Comparison of ENCODE assay signal across 11 cellular contexts in genomic region chr17:45222994-45223540, GRCh38. TPM values are rescaled to one million over a fixed set of nuclear protein-coding genes. Genes with fewer than 3 reads are reported as not detected.
DNase-seq lines count a peak whose midpoint lies in the region; TF ChIP-seq lines count a peak whose summit lies in the region.
"Had no signal": no experiment of that assay in that cellular context is flagged by ENCODE, and none has a peak within 500 bp of the region (broad histone marks: within the 10 kb centered on the region; RNA-seq: fewer than 3 reads in every experiment).

No MANE protein-coding gene starts in this region.

- no peaks in the 10 kb centered on the region for H3K9me3 Mint-ChIP-seq in activated naive CD8-positive, alpha-beta T cell (ENCODE audit: low read depth)
- H3K9me3 Mint-ChIP-seq in type B pancreatic cell: no peaks in the 10 kb centered on the region

- peak overlapping the region; percentile 91 for H3K4me3 Mint-ChIP-seq in activated naive CD8-positive, alpha-beta T cell
- peak overlapping the region; percentile 68 for H3K4me3 Mint-ChIP-seq in type B pancreatic cell

- peak overlapping the region; percentile 99 for H3K27ac Mint-ChIP-seq in activated naive CD8-positive, alpha-beta T cell
- no peak overlapping the region for H3K27ac Mint-ChIP-seq in type B pancreatic cell

- no peaks in the 10 kb centered on the region for H3K9me3 ChIP-seq in liver (ENCODE audit: control insufficient read depth in 4 of 4, low read length in 3 of 4)

- no peaks in the 10 kb centered on the region for H3K27me3 Mint-ChIP-seq in activated naive CD8-positive, alpha-beta T cell
- peaks cover 66% of the 10 kb centered on the region for H3K27me3 Mint-ChIP-seq in type B pancreatic cell

- TF ChIP-seq CTCF in liver (IDR thresholded peaks at IDR 0.05; ENCODE audit: low read depth, low read length, missing input control) (no peak), type B pancreatic cell (conservative IDR thresholded peaks at IDR 0.05) (no peak), GM13976 (IDR thresholded peaks at IDR 0.05; ENCODE audit: borderline replicate concordance, control extremely low read depth, extremely low read depth, insufficient read depth, missing control alignments) (no peak)

- no peak for TF ChIP-seq RAD21 in liver (IDR thresholded peaks at IDR 0.05)

- WGBS in liver: 72% methylated on average over 9 of the region's 9 CpGs

- DNase-seq in activated naive CD4-positive, alpha-beta T cell treated with Interleukin-2 at 50 U/mL for 16 hours: peak; percentile 17
- no peak for DNase-seq in activated naive CD4-positive, alpha-beta T cell (lab: John Stamatoyannopoulos, UW)
- no peak for DNase-seq in type B pancreatic cell (ENCODE audit: extremely low spot score, unreplicated experiment)
- no peak for DNase-seq in GM13976 (ENCODE audit: low spot score)
- DNase-seq in mucosa of gallbladder (ENCODE audit: low spot score): no peak
- no peak for DNase-seq in NCI-H187 (lab: John Stamatoyannopoulos, UW)
- DNase-seq: GOT3, NCI-H524 treated with DMSO at 0.1 percent for 48 hours had no signal

- no peaks in the 10 kb centered on the region for H3K36me3 ChIP-seq in liver (ENCODE audit: control insufficient read depth in 4 of 4, insufficient read depth in 3 of 4, low read depth in 1 of 4, low read length in 3 of 4)

- H3K27ac ChIP-seq in liver (ENCODE audit: low read depth in 1 of 2, low read length in 2 of 2): peak overlapping the region; percentile 64 to 71
- H3K27ac ChIP-seq: C4-2B had no signal

- H3K27me3 ChIP-seq in liver (ENCODE audit: control insufficient read depth in 4 of 4, insufficient read depth in 4 of 4, low read length in 3 of 4): no peaks in the 10 kb centered on the region

- in situ Hi-C loops in GM13976 (cut with MboI; ENCODE audit: low sequenced_read_pairs, unreplicated experiment): loop anchor here (25.0 kb wide), 1 partner anchor 614 kb away; the partner anchor contains the start of gene SPPL2C

- peaks cover 0 to 12% (median 5%) of the 10 kb centered on the region in 4 donors for H3K4me1 ChIP-seq in liver (ENCODE audit: control insufficient read depth in 4 of 4, insufficient read depth in 4 of 4, low read length in 3 of 4)

- H3K9ac ChIP-seq in liver (ENCODE audit: low read depth in 1 of 2, low read length in 2 of 2): peak overlapping the region in 1 of 2 donors; percentile 30

- peaks cover 2% of the 10 kb centered on the region for H3K36me3 Mint-ChIP-seq in activated naive CD8-positive, alpha-beta T cell
- H3K36me3 Mint-ChIP-seq in type B pancreatic cell: no peaks in the 10 kb centered on the region

- H3K4me3 ChIP-seq in liver (ENCODE audit: low read depth in 1 of 3, low read length in 3 of 3): peak overlapping the region in 2 of 3 donors; percentile 20 to 55

- peaks cover 65% of the 10 kb centered on the region for H3K4me1 Mint-ChIP-seq in activated naive CD8-positive, alpha-beta T cell (ENCODE audit: low read depth)
- H3K4me1 Mint-ChIP-seq in type B pancreatic cell (ENCODE audit: unreplicated experiment): peaks cover 5% of the 10 kb centered on the region

TF ChIP-seq in liver, 16 proteins besides CTCF, POLR2A, EP300 and RAD21:
- TF ChIP-seq HNF4G (IDR thresholded peaks at IDR 0.05) (no peak), MAX (IDR thresholded peaks at IDR 0.05) (no peak), FOXA2 (IDR thresholded peaks at IDR 0.05) (no peak), EGR1 (IDR thresholded peaks at IDR 0.05; ENCODE audit: low read depth in 2 of 2) (no peak), ZBTB33 (IDR thresholded peaks at IDR 0.05) (no peak), RXRA (IDR thresholded peaks at IDR 0.05) (no peak), JUND (IDR thresholded peaks at IDR 0.05) (no peak)

RNA-seq across cellular contexts. Expression of gene FMNL1, which starts 1.4 kb away (rescaled TPM):
- total RNA-seq in liver (1 to 10 TPM; 7.0 to 7.4 TPM), type B pancreatic cell (ENCODE audit: low replicate concordance) (1.9 and 6.0 TPM in 2 replicates), mucosa of gallbladder (30.7 TPM)
- polyA plus RNA-seq in liver: 1 to 10 TPM; 1.5 to 2.7 TPM

RNA-seq across cellular contexts. Expression of gene SPATA32, which starts 38.8 kb away (rescaled TPM):
- not detected for total RNA-seq in liver
- polyA plus RNA-seq in liver: not detected
- total RNA-seq in type B pancreatic cell (ENCODE audit: low replicate concordance): not detected in 2 replicates
- not detected for total RNA-seq in mucosa of gallbladder
